In the genomic region with DNA sequence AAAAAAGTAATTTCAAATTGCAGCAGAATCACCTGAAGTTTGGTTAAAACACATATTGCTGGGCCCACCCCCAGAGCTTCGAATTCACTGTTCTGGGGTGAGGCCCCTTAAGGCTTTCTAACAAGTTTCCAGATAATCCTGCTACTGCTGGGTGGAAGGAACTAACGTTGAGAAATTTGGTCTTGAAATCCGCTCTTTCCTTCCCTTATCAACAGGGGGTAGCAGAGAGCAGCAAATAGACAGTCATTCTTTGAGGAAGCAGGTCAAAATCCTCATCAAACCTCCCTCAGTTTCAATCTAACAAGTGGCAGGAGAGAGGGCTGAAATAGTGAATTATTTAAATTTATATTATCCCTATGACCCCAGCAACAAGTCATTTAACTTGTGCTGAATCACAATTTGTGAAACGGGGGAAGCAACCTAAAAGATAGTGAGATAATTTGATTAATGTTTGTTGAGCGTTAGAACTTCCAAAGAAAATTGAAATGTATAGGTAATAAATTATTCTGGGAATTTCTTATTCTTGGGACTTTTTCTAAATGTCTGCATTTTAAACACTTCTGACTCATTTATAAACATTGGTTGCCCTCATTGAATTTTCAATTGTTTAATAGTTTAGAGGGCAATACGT, we compare ENCODE assay signal across 9 cellular contexts. TPM values are rescaled to one million over a fixed set of nuclear protein-coding genes. Genes with fewer than 3 reads are reported as not detected.
DNase-seq lines count a peak whose midpoint lies in the region; ATAC-seq, FAIRE-seq and TF ChIP-seq lines count a peak whose summit lies in the region.
"Had no signal": no experiment of that assay in that cellular context is flagged by ENCODE, and none has a peak within 500 bp of the region (broad histone marks: within the 10 kb centered on the region; RNA-seq: fewer than 3 reads in every experiment).

No MANE protein-coding gene starts in this region.

- no TSS peak for BruUV-seq in endothelial cell of umbilical vein (replicated peaks; lab: Mats Ljungman, UMichigan)

- no peaks in the 10 kb centered on the region for H3K27me3 ChIP-seq in CD4-positive, alpha-beta T cell (ENCODE audit: control insufficient read depth, insufficient read depth, low read length)
- H3K27me3 ChIP-seq in endothelial cell of umbilical vein (ENCODE audit: control insufficient read depth in 2 of 2, insufficient read depth in 2 of 2, low read length in 2 of 2), result no peaks in the 10 kb centered on the region
- H3K27me3 ChIP-seq: SJSA1 had no signal

- no peak overlapping the region for H3K4me3 Mint-ChIP-seq in CD4-positive, alpha-beta T cell

- peaks cover 9% of the 10 kb centered on the region for H3K4me1 Mint-ChIP-seq in CD4-positive, alpha-beta T cell (ENCODE audit: low read depth)

- intact Hi-C loops in CD4-positive, alpha-beta T cell (cut with DNase I, micrococcal nuclease), result loop anchor here (1.0 to 10.0 kb wide), 5 partner anchors 77 to 1387 kb away; a partner anchor contains a TSS
- intact Hi-C loops in endothelial cell of umbilical vein (cut with micrococcal nuclease), result loop anchor here (1.0 to 2.0 kb wide), 3 partner anchors 79 to 270 kb away; no protein-coding TSS in a partner anchor

- H3K27ac Mint-ChIP-seq in CD4-positive, alpha-beta T cell, result no peak overlapping the region

- peak in 1 of 10 experiments; percentile 15 for DNase-seq in CD4-positive, alpha-beta T cell
- peak; percentile 38 for DNase-seq in NCI-H1105 (lab: John Stamatoyannopoulos, UW)
- DNase-seq in SK-N-DZ (ENCODE audit: low spot score), result peak; percentile 66
- peak; percentile 78 for DNase-seq in endothelial cell of umbilical vein (ENCODE audit: low read depth, low spot score)
- DNase-seq in myocyte (ENCODE audit: low read depth), result peak; percentile 86
- DNase-seq in activated CD8-positive, alpha-beta memory T cell treated with anti-CD3 and anti-CD28 coated beads, Interleukin-2, amount 50 U/mL, for 4 hours, result no peak

- no peak overlapping the region for H3K9ac ChIP-seq in endothelial cell of umbilical vein (replicated peaks; ENCODE audit: extremely low read depth, insufficient read depth, low read length)

- no peak overlapping the region for H3K27ac ChIP-seq in CD4-positive, alpha-beta T cell (ENCODE audit: low read depth, low read length)
- H3K27ac ChIP-seq in endothelial cell of umbilical vein (ENCODE audit: insufficient read depth, low read depth, low read length), result no peak overlapping the region
- H3K27ac ChIP-seq: SJSA1 had no signal

- TF ChIP-seq POLR2A in endothelial cell of umbilical vein (IDR thresholded peaks at IDR 0.05; ENCODE audit: low read depth, low read length), result no peak

- H3K9me3 Mint-ChIP-seq in CD4-positive, alpha-beta T cell, result no peaks in the 10 kb centered on the region

- CTCF ChIA-PET in CD4-positive, alpha-beta T cell (lab: Charles Lee), result interaction anchor here (1.0 kb wide), 1 partner anchor 21 kb away, joined by 3 read pairs; no protein-coding TSS in a partner anchor
- CTCF ChIA-PET in endothelial cell of umbilical vein (lab: Charles Lee), result interaction anchor here (0.9 to 2.1 kb wide), 4 partner anchors 185 to 191 kb away, joined by 3 to 18 read pairs (median 10); no protein-coding TSS in a partner anchor

- H3K9me3 ChIP-seq in CD4-positive, alpha-beta T cell (ENCODE audit: control insufficient read depth, low read length), result no peaks in the 10 kb centered on the region
- H3K9me3 ChIP-seq in endothelial cell of umbilical vein (replicated peaks; ENCODE audit: control insufficient read depth, insufficient read depth, low read length), result no peaks in the 10 kb centered on the region
- H3K9me3 ChIP-seq: SJSA1 had no signal

- no peak overlapping the region for H3K4me2 ChIP-seq in endothelial cell of umbilical vein (ENCODE audit: insufficient read depth, low read length)

- peaks cover 9% of the 10 kb centered on the region for H3K4me1 ChIP-seq in endothelial cell of umbilical vein (ENCODE audit: control insufficient read depth, extremely low read depth, insufficient read depth, low read length)

- FAIRE-seq in endothelial cell of umbilical vein (lab: Jason Lieb, UNC), result peak; percentile 90

- no peak overlapping the region for H2AFZ ChIP-seq in endothelial cell of umbilical vein (ENCODE audit: low read depth, low read length)

- no peak overlapping the region for H3K4me3 ChIP-seq in endothelial cell of umbilical vein (replicated peaks in 1 of 3; ENCODE audit: insufficient read depth in 1 of 3, low read depth in 1 of 3, low read length in 3 of 3)
- H3K4me3 ChIP-seq: SJSA1 had no signal

- peak; percentile 83 for TF ChIP-seq CTCF in CD4-positive, alpha-beta T cell (IDR thresholded peaks at IDR 0.05)
- peak; percentile 70 to 75 for TF ChIP-seq CTCF in endothelial cell of umbilical vein (IDR thresholded peaks at IDR 0.05; ENCODE audit: extremely low read depth in 1 of 2, insufficient read depth in 1 of 2, low read depth in 1 of 2, low read length in 2 of 2)

- dilution Hi-C loops in endothelial cell of umbilical vein (cut with MboI; ENCODE audit: extremely low pct_ligation_motif_present, low sequenced_read_pairs), result loop anchor here (25.0 kb wide), 1 partner anchor 235 kb away; no protein-coding TSS in a partner anchor

- no peaks in the 10 kb centered on the region for H3K9me1 ChIP-seq in endothelial cell of umbilical vein (replicated peaks; ENCODE audit: control insufficient read depth, extremely low read depth, insufficient read depth, low read length)

- ATAC-seq in CD4-positive, alpha-beta T cell (ENCODE audit: poor library complexity), result peak; percentile 60
- ATAC-seq in GM18858 (IDR thresholded peaks at IDR 0.05; ENCODE audit: unreplicated experiment), result peak; percentile 32
- ATAC-seq in HG02970 (IDR thresholded peaks at IDR 0.05; ENCODE audit: low FRiP score, unreplicated experiment), result no peak

- H3K27me3 Mint-ChIP-seq in CD4-positive, alpha-beta T cell, result no peaks in the 10 kb centered on the region

- POLR2A ChIA-PET in CD4-positive, alpha-beta T cell (lab: Charles Lee), result interaction anchor here (1.3 kb wide), 1 partner anchor 21 kb away, joined by 3 read pairs; no protein-coding TSS in a partner anchor
- POLR2A ChIA-PET in endothelial cell of umbilical vein (lab: Charles Lee), result interaction anchor here (0.7 kb wide), 1 partner anchor 37 kb away, joined by 6 read pairs; no protein-coding TSS in a partner anchor

- H4K20me1 ChIP-seq in endothelial cell of umbilical vein (replicated peaks; ENCODE audit: control insufficient read depth, extremely low read depth, insufficient read depth, low read length), result no peaks in the 10 kb centered on the region

- no peaks in the 10 kb centered on the region for H3K36me3 Mint-ChIP-seq in CD4-positive, alpha-beta T cell (ENCODE audit: low read depth)

- H3K79me2 ChIP-seq in endothelial cell of umbilical vein (ENCODE audit: control insufficient read depth, insufficient read depth, low read length), result no peaks in the 10 kb centered on the region

- H3K36me3 ChIP-seq in endothelial cell of umbilical vein (ENCODE audit: control insufficient read depth in 2 of 2, extremely low read depth in 1 of 2, insufficient read depth in 2 of 2, low read length in 2 of 2), result no peaks in the 10 kb centered on the region
- H3K36me3 ChIP-seq: SJSA1 had no signal

TF ChIP-seq in endothelial cell of umbilical vein, 7 proteins besides CTCF, POLR2A, EP300 and RAD21:
- no peak for TF ChIP-seq MYC (IDR thresholded peaks at IDR 0.05; ENCODE audit: low read depth, low read length)
- no peak for TF ChIP-seq GATA2 (IDR thresholded peaks at IDR 0.05; ENCODE audit: insufficient read depth, insufficient read length, low read depth, low read length)
- no peak for TF ChIP-seq EZH2 (IDR thresholded peaks at IDR 0.05; ENCODE audit: borderline replicate concordance, low read depth, low read length, severe bottlenecking)
- no peak for TF ChIP-seq FOS (IDR thresholded peaks at IDR 0.05; ENCODE audit: borderline replicate concordance, insufficient read depth, low read length)
- TF ChIP-seq, protein P1, sequence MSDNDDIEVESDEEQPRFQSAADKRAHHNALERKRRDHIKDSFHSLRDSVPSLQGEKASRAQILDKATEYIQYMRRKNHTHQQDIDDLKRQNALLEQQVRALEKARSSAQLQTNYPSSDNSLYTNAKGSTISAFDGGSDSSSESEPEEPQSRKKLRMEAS (IDR thresholded peaks at IDR 0.05; ENCODE audit: insufficient read depth, insufficient read length), result no peak
- no peak for TF ChIP-seq POLR2AphosphoS5 (IDR thresholded peaks at IDR 0.05; ENCODE audit: insufficient read depth, low read depth, low read length)
- TF ChIP-seq JUN (IDR thresholded peaks at IDR 0.05; ENCODE audit: borderline replicate concordance, insufficient read depth, insufficient read length, low read depth), result no peak

RNA-seq across cellular contexts. Expression of a gene that starts 21.7 kb away (rescaled TPM):
- total RNA-seq in CD4-positive, alpha-beta T cell, result 10 to 100 TPM; 50.5 to 50.9 TPM
- polyA plus RNA-seq in SK-N-DZ (2014; cell fraction: cytosol; rRNA removed), result 87.7 and 93.3 TPM in 2 replicates
- 42.9 and 59.9 TPM in 2 replicates for polyA plus RNA-seq in SK-N-DZ (2014; cell fraction: nucleus; rRNA removed)
- 58.4 and 62.6 TPM in 2 replicates for total RNA-seq in endothelial cell of umbilical vein
- polyA plus RNA-seq in endothelial cell of umbilical vein, result 53.4 and 68.0 TPM in 2 replicates
- 47.7 and 57.8 TPM in 2 replicates for polyA plus RNA-seq in endothelial cell of umbilical vein (2011; cell fraction: cytosol; rRNA removed)
- 20.9 and 26.8 TPM in 2 replicates for polyA plus RNA-seq in endothelial cell of umbilical vein (2011; cell fraction: nucleus; rRNA removed)
- 42.5 and 45.7 TPM in 2 replicates for polyA plus RNA-seq in endothelial cell of umbilical vein (2012)
- 22.1 and 25.1 TPM in 2 replicates for polyA minus RNA-seq in endothelial cell of umbilical vein
- polyA minus RNA-seq in endothelial cell of umbilical vein (2011; cell fraction: cytosol; rRNA and poly(A)+ RNA removed), result 47.5 TPM
- 6.4 and 7.0 TPM in 2 replicates for polyA minus RNA-seq in endothelial cell of umbilical vein (2011; cell fraction: nucleus; rRNA and poly(A)+ RNA removed)
- total RNA-seq in myocyte, result 71.8 and 94.6 TPM in 2 replicates
- polyA plus RNA-seq in myocyte (2012), result 96.0 TPM

RNA-seq across cellular contexts. Expression of a gene that starts 30.9 kb away (rescaled TPM):
- total RNA-seq in CD4-positive, alpha-beta T cell, result not detected
- polyA plus RNA-seq in SK-N-DZ (2014; cell fraction: cytosol; rRNA removed), result 0.60 and 0.99 TPM in 2 replicates
- 0.24 TPM in 1 of 2 replicates, not detected in the other for polyA plus RNA-seq in SK-N-DZ (2014; cell fraction: nucleus; rRNA removed)
- 0.33 and 0.35 TPM in 2 replicates for total RNA-seq in endothelial cell of umbilical vein
- 0.29 TPM in 2 replicates for polyA plus RNA-seq in endothelial cell of umbilical vein
- 0.36 and 0.37 TPM in 2 replicates for polyA plus RNA-seq in endothelial cell of umbilical vein (2011; cell fraction: cytosol; rRNA removed)
- 0.38 and 0.43 TPM in 2 replicates for polyA plus RNA-seq in endothelial cell of umbilical vein (2011; cell fraction: nucleus; rRNA removed)
- 1.0 and 1.5 TPM in 2 replicates for polyA plus RNA-seq in endothelial cell of umbilical vein (2012)
- 1.2 TPM in 1 of 2 replicates, not detected in the other for polyA minus RNA-seq in endothelial cell of umbilical vein
- 0.51 TPM for polyA minus RNA-seq in endothelial cell of umbilical vein (2011; cell fraction: cytosol; rRNA and poly(A)+ RNA removed)
- polyA minus RNA-seq in endothelial cell of umbilical vein (2011; cell fraction: nucleus; rRNA and poly(A)+ RNA removed), result 1.1 TPM in 1 of 2 replicates, not detected in the other
- total RNA-seq in myocyte, result 382 and 539 TPM in 2 replicates
- polyA plus RNA-seq in myocyte (2012), result 335 TPM

Comparison
In these comparisons a context has a peak if more than half of its experiments do, and no peak if none do; other contexts are left out.
1. RNA of a gene that starts 30.9 kb away (total RNA-seq): 382 to 539 TPM in myocyte; 0.33 to 0.35 TPM in endothelial cell of umbilical vein and not detected in CD4-positive, alpha-beta T cell; every median in the first group is over 100 times any median in the second.